In the genomic region with DNA sequence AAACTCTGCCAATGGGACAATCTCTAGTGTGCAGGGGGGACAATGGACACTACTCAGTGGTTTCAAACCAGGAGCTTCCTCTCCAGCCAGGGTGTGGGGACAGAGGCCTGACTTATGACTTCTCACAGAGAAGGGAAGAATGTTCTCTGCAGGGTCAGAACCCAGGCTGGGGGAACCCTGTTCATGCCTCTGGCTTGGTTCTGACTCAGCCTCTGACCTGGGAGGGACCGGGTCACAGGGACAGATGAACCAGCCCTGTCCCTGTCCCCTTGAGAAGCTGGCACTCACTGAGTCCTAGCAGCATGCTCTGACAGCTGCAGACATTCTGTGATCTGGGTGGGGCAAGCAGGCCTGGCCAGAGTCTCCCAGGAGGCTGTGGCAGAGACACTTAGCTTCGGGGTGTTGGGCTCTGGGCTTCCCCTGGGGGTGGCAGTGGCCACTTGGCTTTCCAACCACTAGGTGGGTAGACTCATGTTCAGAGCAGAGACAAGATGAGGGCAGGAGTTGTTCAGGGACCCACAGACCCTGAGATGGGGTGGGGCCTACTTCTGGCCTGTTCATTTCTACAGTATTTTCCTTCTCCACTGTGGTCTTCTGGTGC, we compare ENCODE assay signal across 1 cellular context.
TF ChIP-seq lines count a peak whose summit lies in the region.

No MANE protein-coding gene starts in this region.

TF ChIP-seq in SK-N-SH, 30 proteins besides CTCF, POLR2A, EP300 and RAD21 (continued from another document):
- TF ChIP-seq TAF1 (IDR thresholded peaks at IDR 0.05; ENCODE audit: borderline replicate concordance, low read depth, low read length) (no peak), MXI1 (IDR thresholded peaks at IDR 0.05; ENCODE audit: low read depth, low read length) (no peak), CHD2 (IDR thresholded peaks at IDR 0.05; ENCODE audit: low read length, partially characterized antibody) (no peak), RFX5 (IDR thresholded peaks at IDR 0.05; ENCODE audit: low read length) (no peak), FOSL2 (IDR thresholded peaks at IDR 0.05; ENCODE audit: borderline replicate concordance, low read depth) (no peak), RCOR1 (IDR thresholded peaks at IDR 0.05; ENCODE audit: low read length) (no peak), EZH2phosphoT487 (IDR thresholded peaks at IDR 0.05; ENCODE audit: borderline replicate concordance, low read depth) (no peak), TEAD4 (IDR thresholded peaks at IDR 0.05; ENCODE audit: borderline replicate concordance, insufficient read depth) (no peak), GATA2 (CRISPR knock-in tag; IDR thresholded peaks at IDR 0.05) (no peak), ELF1 (IDR thresholded peaks at IDR 0.05) (no peak), TCF12 (IDR thresholded peaks at IDR 0.05) (no peak)
- TF ChIP-seq, protein P1, sequence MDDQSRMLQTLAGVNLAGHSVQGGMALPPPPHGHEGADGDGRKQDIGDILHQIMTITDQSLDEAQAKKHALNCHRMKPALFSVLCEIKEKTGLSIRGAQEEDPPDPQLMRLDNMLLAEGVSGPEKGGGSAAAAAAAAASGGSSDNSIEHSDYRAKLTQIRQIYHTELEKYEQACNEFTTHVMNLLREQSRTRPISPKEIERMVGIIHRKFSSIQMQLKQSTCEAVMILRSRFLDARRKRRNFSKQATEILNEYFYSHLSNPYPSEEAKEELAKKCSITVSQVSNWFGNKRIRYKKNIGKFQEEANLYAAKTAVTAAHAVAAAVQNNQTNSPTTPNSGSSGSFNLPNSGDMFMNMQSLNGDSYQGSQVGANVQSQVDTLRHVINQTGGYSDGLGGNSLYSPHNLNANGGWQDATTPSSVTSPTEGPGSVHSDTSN (IDR thresholded peaks at IDR 0.05): no peak
- TF ChIP-seq, protein P2, sequence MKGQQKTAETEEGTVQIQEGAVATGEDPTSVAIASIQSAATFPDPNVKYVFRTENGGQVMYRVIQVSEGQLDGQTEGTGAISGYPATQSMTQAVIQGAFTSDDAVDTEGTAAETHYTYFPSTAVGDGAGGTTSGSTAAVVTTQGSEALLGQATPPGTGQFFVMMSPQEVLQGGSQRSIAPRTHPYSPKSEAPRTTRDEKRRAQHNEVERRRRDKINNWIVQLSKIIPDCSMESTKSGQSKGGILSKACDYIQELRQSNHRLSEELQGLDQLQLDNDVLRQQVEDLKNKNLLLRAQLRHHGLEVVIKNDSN (IDR thresholded peaks at IDR 0.05; ENCODE audit: borderline replicate concordance, low read depth): no peak
